In the genomic region with DNA sequence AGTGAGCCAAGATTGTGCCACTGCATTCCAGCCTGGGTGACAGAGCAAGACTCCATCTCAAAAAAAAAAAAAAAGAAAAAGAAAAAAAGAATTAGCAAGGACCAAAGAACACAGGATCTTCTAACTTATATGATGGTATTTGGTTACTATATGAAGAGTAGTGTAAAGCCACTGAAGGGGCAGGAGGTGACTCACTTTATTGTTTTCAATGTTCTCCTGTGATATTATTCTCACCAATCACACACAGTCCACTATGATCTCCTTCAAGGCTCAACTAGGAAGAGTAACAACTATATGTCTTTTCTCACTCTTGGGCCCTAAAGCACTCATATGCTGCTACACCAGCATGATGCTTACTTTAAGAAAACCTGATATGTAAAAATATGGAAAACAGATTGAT, we compare ENCODE assay signal across 18 cellular contexts. TPM values are rescaled to one million over a fixed set of nuclear protein-coding genes. Genes with fewer than 3 reads are reported as not detected.
DNase-seq lines count a peak whose midpoint lies in the region; ATAC-seq and TF ChIP-seq lines count a peak whose summit lies in the region.
"Had no signal": no experiment of that assay in that cellular context is flagged by ENCODE, and none has a peak within 500 bp of the region (broad histone marks: within the 10 kb centered on the region; RNA-seq: fewer than 3 reads in every experiment).

No MANE protein-coding gene starts in this region.

- H3K4me1 ChIP-seq in osteoblast (ENCODE audit: insufficient read depth, low read length) = no peaks in the 10 kb centered on the region

- peak overlapping the region; percentile 23 for H3K27ac Mint-ChIP-seq in activated naive CD4-positive, alpha-beta T cell treated with anti-CD3 and anti-CD28 coated beads, Interleukin-2, amount 50 U/mL, for 24 hours
- peak overlapping the region; percentile 45 for H3K27ac Mint-ChIP-seq in central memory CD8-positive, alpha-beta T cell (ENCODE audit: low read depth)
- H3K27ac Mint-ChIP-seq: IgD-negative memory B cell had no signal

- H3K9me3 ChIP-seq in osteoblast (ENCODE audit: low read depth, low read length) = no peaks in the 10 kb centered on the region

- H3K27me3 Mint-ChIP-seq in activated naive CD4-positive, alpha-beta T cell treated with anti-CD3 and anti-CD28 coated beads, Interleukin-2, amount 50 U/mL, for 24 hours = no peaks in the 10 kb centered on the region
- no peaks in the 10 kb centered on the region for H3K27me3 Mint-ChIP-seq in central memory CD8-positive, alpha-beta T cell
- H3K27me3 Mint-ChIP-seq: IgD-negative memory B cell had no signal

- no peak overlapping the region for H3K4me2 ChIP-seq in osteoblast (ENCODE audit: insufficient read depth, low read length)
- H3K4me2 ChIP-seq: BLaER1 had no signal

- H3K4me1 Mint-ChIP-seq in activated naive CD4-positive, alpha-beta T cell treated with anti-CD3 and anti-CD28 coated beads, Interleukin-2, amount 50 U/mL, for 24 hours = peaks cover 36% of the 10 kb centered on the region
- H3K4me1 Mint-ChIP-seq in central memory CD8-positive, alpha-beta T cell = peaks cover 47% of the 10 kb centered on the region

- H3K79me2 ChIP-seq in osteoblast (ENCODE audit: insufficient read depth, low read length) = peaks cover 65% of the 10 kb centered on the region

- no peak overlapping the region for H2AFZ ChIP-seq in osteoblast (ENCODE audit: low read length)

- H3K27me3 ChIP-seq in osteoblast (ENCODE audit: insufficient read depth, low read length) = no peaks in the 10 kb centered on the region
- H3K27me3 ChIP-seq: BLaER1 had no signal

- no peak overlapping the region for H3K4me3 Mint-ChIP-seq in activated naive CD4-positive, alpha-beta T cell treated with anti-CD3 and anti-CD28 coated beads, Interleukin-2, amount 50 U/mL, for 24 hours
- H3K4me3 Mint-ChIP-seq in central memory CD8-positive, alpha-beta T cell = no peak overlapping the region

- DNase-seq in activated naive CD4-positive, alpha-beta T cell treated with Interleukin-2 at 50 U/mL for 16 hours = no peak
- DNase-seq in HT1080 (ENCODE audit: low read depth) = peak; percentile 16
- DNase-seq in central memory CD8-positive, alpha-beta T cell (ENCODE audit: low spot score in 2 of 2) = no peak
- peak; percentile 41 for DNase-seq in osteoblast (ENCODE audit: insufficient read length, low spot score, missing footprints)
- no peak for DNase-seq in retina
- DNase-seq in central memory CD4-positive, alpha-beta T cell = no peak
- DNase-seq: DMS79, Karpas-422, NCI-H1417 treated with DMSO at 0.1 percent for 48 hours, NCI-H187 treated with DMSO at 0.1 percent for 48 hours, NCI-H2227 treated with DMSO at 0.1 percent for 48 hours, NCI-H510A treated with DMSO at 0.1 percent for 48 hours, NCI-H774, SHP77 had no signal

- peaks cover 15% of the 10 kb centered on the region for H3K36me3 ChIP-seq in osteoblast (ENCODE audit: insufficient read depth, low read length)

- H3K4me3 ChIP-seq in osteoblast (ENCODE audit: insufficient read depth, low read length) = no peak overlapping the region
- H3K4me3 ChIP-seq: BLaER1 had no signal

- H3K27ac ChIP-seq in osteoblast (ENCODE audit: low read depth, low read length) = no peak overlapping the region
- H3K27ac ChIP-seq: BLaER1, HL-60 had no signal

- H3K9me3 Mint-ChIP-seq in activated naive CD4-positive, alpha-beta T cell treated with anti-CD3 and anti-CD28 coated beads, Interleukin-2, amount 50 U/mL, for 24 hours = no peaks in the 10 kb centered on the region
- H3K9me3 Mint-ChIP-seq in central memory CD8-positive, alpha-beta T cell = no peaks in the 10 kb centered on the region
- H3K9me3 Mint-ChIP-seq: IgD-negative memory B cell had no signal

- peaks cover 31% of the 10 kb centered on the region for H4K20me1 ChIP-seq in osteoblast (ENCODE audit: insufficient read depth, low read length)

- no peak for ATAC-seq in central memory CD8-positive, alpha-beta T cell (replicated peaks; ENCODE audit: extremely low read depth, poor library complexity, severe bottlenecking)

- H3K36me3 Mint-ChIP-seq in activated naive CD4-positive, alpha-beta T cell treated with anti-CD3 and anti-CD28 coated beads, Interleukin-2, amount 50 U/mL, for 24 hours = peaks cover 8% of the 10 kb centered on the region
- H3K36me3 Mint-ChIP-seq in central memory CD8-positive, alpha-beta T cell (ENCODE audit: insufficient read depth) = peaks cover 39% of the 10 kb centered on the region

- TF ChIP-seq CTCF in osteoblast (IDR thresholded peaks at IDR 0.05; ENCODE audit: extremely low read depth, low read depth, low read length) = no peak

RNA-seq across cellular contexts. Expression of a gene that starts 26.7 kb away (rescaled TPM):
- 21.1 and 22.4 TPM in 2 replicates for total RNA-seq in HT1080 (2014; rRNA removed; shearing (Covaris generic))
- polyA plus RNA-seq in HT1080 (2015; cell fraction: cytosol; rRNA removed) = 4.6 and 6.1 TPM in 2 replicates
- polyA plus RNA-seq in HT1080 (2015; cell fraction: nucleus; rRNA removed) = 9.8 and 10.4 TPM in 2 replicates
- total RNA-seq in osteoblast = 29.8 and 31.8 TPM in 2 replicates

Comparison
In these comparisons a context has a peak if more than half of its experiments do, and no peak if none do; other contexts are left out.
1. DNase-seq: peak in HT1080 (single experiment) and osteoblast (single experiment); none in activated naive CD4-positive, alpha-beta T cell treated with Interleukin-2 at 50 U/mL for 16 hours (single experiment), central memory CD8-positive, alpha-beta T cell (0 of 2), retina (single experiment) and central memory CD4-positive, alpha-beta T cell (single experiment).